Comparison of ENCODE assay signal across 8 cellular contexts in the genomic region with DNA sequence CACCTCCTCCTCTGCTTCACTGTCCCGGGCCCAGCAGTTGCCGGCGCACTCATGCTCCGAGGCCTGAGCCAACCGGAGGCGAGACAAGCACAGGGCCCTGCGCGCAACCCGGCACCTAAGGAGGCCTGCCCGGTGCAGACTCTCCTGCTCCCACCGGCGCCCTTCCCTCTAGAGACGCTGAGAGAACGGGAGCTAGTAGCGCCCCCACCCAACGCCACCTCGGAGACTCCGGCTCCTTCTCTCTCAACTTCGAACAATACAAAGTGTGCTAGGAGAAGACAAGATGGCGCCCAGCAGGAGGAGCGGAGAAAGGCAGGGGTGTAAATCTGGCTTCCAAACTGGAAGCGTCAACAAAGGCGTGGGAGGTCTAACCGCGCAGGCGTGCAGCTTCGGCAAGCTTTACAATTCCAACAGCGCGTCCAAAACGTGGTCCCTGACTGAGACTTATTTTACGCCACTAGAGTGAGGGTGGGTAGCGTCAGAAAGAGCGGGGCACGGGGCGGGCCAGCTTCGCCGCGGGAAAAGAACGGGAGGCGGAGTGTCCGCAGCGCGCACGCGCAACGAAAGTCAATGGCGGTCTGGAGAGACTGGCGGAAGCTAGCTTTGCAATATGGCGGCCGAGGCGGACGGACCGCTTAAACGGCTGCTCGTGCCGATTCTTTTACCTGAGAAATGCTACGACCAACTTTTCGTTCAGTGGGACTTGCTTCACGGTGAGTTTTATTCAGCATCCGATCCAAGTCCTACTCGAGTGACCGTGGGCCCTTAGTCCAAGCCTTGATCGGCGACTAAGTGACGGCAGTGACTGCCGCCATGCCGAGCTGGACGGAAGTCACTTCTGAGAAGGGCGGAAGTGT.
DNase-seq lines count a peak whose midpoint lies in the region; ATAC-seq and TF ChIP-seq lines count a peak whose summit lies in the region.

TSS of gene MPDU1 (plus strand) at position 600 of the 857 bp plus-strand sequence. CDS start at position 611, 11 bp downstream.

- POLR2A ChIA-PET in AG04449 (lab: Yijun Ruan, JAX): interaction anchor here (0.6 to 3.6 kb wide), 6 partner anchors 9 to 103 kb away, joined by 4 to 45 read pairs (median 6); partner anchors contain the start of genes POLR2A, TP53 and WRAP53

- DNase-seq in AG04449 (ENCODE audit: low read depth, low spot score) (peak; percentile 73), NCI-H345 treated with DMSO at 0.1 percent for 48 hours (lab: John Stamatoyannopoulos, UW; ENCODE audit: unreplicated experiment) (peak; percentile 86), iris pigment epithelial cell (ENCODE audit: low read depth) (peak; percentile 96)
- DNase-seq in activated CD4-positive, CD25-positive, alpha-beta regulatory T cell (lab: John Stamatoyannopoulos, UW): peak; percentile 82 to 87 (median 85)
- DNase-seq in central memory CD4-positive, alpha-beta T cell: peak; percentile 96
- DNase-seq in stimulated activated CD4-positive, alpha-beta T cell treated with anti-CD3 and anti-CD28 coated beads, Interleukin-12 subunit alpha, Interleukin-12 subunit beta, amount 100 ng/mL, for 24 hours (ENCODE audit: low read depth in 2 of 2): peak; percentile 91

- TF ChIP-seq CTCF in AG04449 (IDR thresholded peaks at IDR 0.05; ENCODE audit: insufficient read depth, low read length, missing control alignments): no peak

- H3K4me3 ChIP-seq in AG04449 (ENCODE audit: low read depth, low read length): peak within 1 kb of the TSS; percentile 81

- CTCF ChIA-PET in AG04449 (lab: Yijun Ruan, JAX): interaction anchor here (1.0 to 5.1 kb wide), 4 partner anchors 23 to 303 kb away, joined by 3 to 57 read pairs (median 19); partner anchors contain the start of genes SENP3, TP53 and WRAP53

- ATAC-seq in GM18907 (IDR thresholded peaks at IDR 0.05; ENCODE audit: unreplicated experiment) (peak; percentile 68), HG03159 (IDR thresholded peaks at IDR 0.05; ENCODE audit: unreplicated experiment) (peak; percentile 68)

Comparison
In these comparisons a context has a peak if more than half of its experiments do, and no peak if none do; other contexts are left out.
1. Peak in every context shown above with its lines: DNase-seq, ATAC-seq and H3K4me3 ChIP-seq.